In genomic region chr3:25662921-25663320, GRCh38 we compare ENCODE assay signal across 8 cellular contexts. TPM values are rescaled to one million over a fixed set of nuclear protein-coding genes. Genes with fewer than 3 reads are reported as not detected.
DNase-seq lines count a peak whose midpoint lies in the region; ATAC-seq, FAIRE-seq and TF ChIP-seq lines count a peak whose summit lies in the region.

No MANE protein-coding gene starts in this region.

- FAIRE-seq in H54 (lab: Jason Lieb, UNC), result no peak

- peaks cover 60% of the 10 kb centered on the region for H3K4me1 Mint-ChIP-seq in activated T-cell treated with anti-CD3 and anti-CD28 coated beads, Interleukin-2, amount 50 U/mL, for 24 hours (ENCODE audit: low read depth)

- DNase-seq in activated T-cell treated with anti-CD3 and anti-CD28 coated beads, Interleukin-2, amount 50 U/mL, for 24 hours, result no peak
- DNase-seq in activated T-cell treated with anti-CD3 and anti-CD28 coated beads for 4 hours, result no peak
- DNase-seq in astrocyte of the spinal cord (ENCODE audit: low read depth, low spot score), result no peak
- DNase-seq in right lobe of liver, result no peak
- no peak for DNase-seq in H54 (ENCODE audit: insufficient read length, low spot score)

- no peaks in the 10 kb centered on the region for H3K36me3 ChIP-seq in right lobe of liver
- H3K36me3 ChIP-seq in thymus (ENCODE audit: control insufficient read depth, insufficient read depth), result no peaks in the 10 kb centered on the region

- H3K27me3 Mint-ChIP-seq in activated T-cell treated with anti-CD3 and anti-CD28 coated beads, Interleukin-2, amount 50 U/mL, for 24 hours, result no peaks in the 10 kb centered on the region

- ATAC-seq in right lobe of liver, result no peak
- ATAC-seq in GM18498 (IDR thresholded peaks at IDR 0.05; ENCODE audit: unreplicated experiment), result no peak
- ATAC-seq in HG02970 (IDR thresholded peaks at IDR 0.05; ENCODE audit: low FRiP score, unreplicated experiment), result no peak

- H3K9me3 Mint-ChIP-seq in activated T-cell treated with anti-CD3 and anti-CD28 coated beads, Interleukin-2, amount 50 U/mL, for 24 hours, result no peaks in the 10 kb centered on the region

- WGBS in right lobe of liver (ENCODE audit: insufficient coverage, low coverage, low lambda C conversion rate, missing lambda C conversion rate), result 1% methylated on average over 4 of the region's 4 CpGs
- 15% methylated on average over 4 of the region's 4 CpGs for WGBS in thymus

- TF ChIP-seq POLR2A in right lobe of liver (IDR thresholded peaks at IDR 0.05) (no peak), H54 (IDR thresholded peaks at IDR 0.05; ENCODE audit: low read depth, low read length) (no peak)

- in situ Hi-C loops in astrocyte of the spinal cord (cut with HindIII; ENCODE audit: low sequenced_read_pairs), result no loop called here

- H3K36me3 Mint-ChIP-seq in activated T-cell treated with anti-CD3 and anti-CD28 coated beads, Interleukin-2, amount 50 U/mL, for 24 hours (ENCODE audit: low read depth), result peaks cover 21% of the 10 kb centered on the region

- TF ChIP-seq CTCF in astrocyte of the spinal cord (IDR thresholded peaks at IDR 0.05; ENCODE audit: low read depth, low read length) (no peak), right lobe of liver (IDR thresholded peaks at IDR 0.05) (no peak)

- H3K4me3 ChIP-seq in astrocyte of the spinal cord (ENCODE audit: low read depth, low read length) (peak overlapping the region; percentile 86), right lobe of liver (peak overlapping the region; percentile 59 to 76 (median 67)), thymus (ENCODE audit: low read length) (peak overlapping the region; percentile 97)

- peak overlapping the region; percentile 92 for H3K27ac Mint-ChIP-seq in activated T-cell treated with anti-CD3 and anti-CD28 coated beads, Interleukin-2, amount 50 U/mL, for 24 hours

- no peaks in the 10 kb centered on the region for H3K27me3 ChIP-seq in right lobe of liver
- H3K27me3 ChIP-seq in thymus (ENCODE audit: control insufficient read depth, insufficient read depth), result no peaks in the 10 kb centered on the region

- no peaks in the 10 kb centered on the region for H3K9me3 ChIP-seq in right lobe of liver
- H3K9me3 ChIP-seq in thymus (ENCODE audit: control insufficient read depth), result no peaks in the 10 kb centered on the region

- intact Hi-C loops in right lobe of liver (cut with DNase I), result no loop called here

- H3K4me1 ChIP-seq in right lobe of liver (peaks cover 0 to 29% (median 13%) of the 10 kb centered on the region in 4 donors), thymus (ENCODE audit: control insufficient read depth, insufficient read depth, low read length) (peaks cover 14% of the 10 kb centered on the region)

- H3K27ac ChIP-seq in right lobe of liver, result peak overlapping the region in 1 of 3 donors; percentile 96
- H3K27ac ChIP-seq in thymus (ENCODE audit: low read depth), result no peak overlapping the region

- peak overlapping the region; percentile 89 for H3K4me3 Mint-ChIP-seq in activated T-cell treated with anti-CD3 and anti-CD28 coated beads, Interleukin-2, amount 50 U/mL, for 24 hours

RNA-seq across cellular contexts. Expression of gene TOP2B, which starts 1.8 kb away (rescaled TPM):
- total RNA-seq in right lobe of liver, result 10 to 100 TPM; 26.3 to 42.3 (median 33.5) TPM
- 122 TPM for polyA plus RNA-seq in thymus
